In the genomic region with DNA sequence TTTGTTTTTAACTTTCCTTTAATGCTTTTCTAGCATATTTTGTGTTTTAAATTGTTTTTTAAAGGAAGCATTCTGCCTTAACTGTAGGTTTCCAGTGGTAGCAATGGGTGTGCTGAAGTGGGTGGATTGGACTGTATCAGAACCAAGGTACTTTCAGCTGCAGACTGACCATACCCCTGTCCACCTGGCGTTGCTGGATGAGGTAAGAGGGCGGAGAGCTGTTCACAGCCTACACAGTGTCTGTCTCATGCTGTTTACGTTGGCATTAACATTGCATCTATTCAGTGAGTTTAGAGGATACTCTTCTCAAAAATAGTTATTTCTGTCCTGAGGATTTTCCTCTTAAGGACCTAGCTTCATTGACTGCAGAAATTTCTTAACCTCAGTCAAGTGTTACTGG, we compare ENCODE assay signal across 1 cellular context.
TF ChIP-seq lines count a peak whose summit lies in the region.

No MANE protein-coding gene starts in this region.

TF ChIP-seq in HepG2, 621 proteins besides CTCF, POLR2A, EP300 and RAD21:
- TF ChIP-seq, protein P1, sequence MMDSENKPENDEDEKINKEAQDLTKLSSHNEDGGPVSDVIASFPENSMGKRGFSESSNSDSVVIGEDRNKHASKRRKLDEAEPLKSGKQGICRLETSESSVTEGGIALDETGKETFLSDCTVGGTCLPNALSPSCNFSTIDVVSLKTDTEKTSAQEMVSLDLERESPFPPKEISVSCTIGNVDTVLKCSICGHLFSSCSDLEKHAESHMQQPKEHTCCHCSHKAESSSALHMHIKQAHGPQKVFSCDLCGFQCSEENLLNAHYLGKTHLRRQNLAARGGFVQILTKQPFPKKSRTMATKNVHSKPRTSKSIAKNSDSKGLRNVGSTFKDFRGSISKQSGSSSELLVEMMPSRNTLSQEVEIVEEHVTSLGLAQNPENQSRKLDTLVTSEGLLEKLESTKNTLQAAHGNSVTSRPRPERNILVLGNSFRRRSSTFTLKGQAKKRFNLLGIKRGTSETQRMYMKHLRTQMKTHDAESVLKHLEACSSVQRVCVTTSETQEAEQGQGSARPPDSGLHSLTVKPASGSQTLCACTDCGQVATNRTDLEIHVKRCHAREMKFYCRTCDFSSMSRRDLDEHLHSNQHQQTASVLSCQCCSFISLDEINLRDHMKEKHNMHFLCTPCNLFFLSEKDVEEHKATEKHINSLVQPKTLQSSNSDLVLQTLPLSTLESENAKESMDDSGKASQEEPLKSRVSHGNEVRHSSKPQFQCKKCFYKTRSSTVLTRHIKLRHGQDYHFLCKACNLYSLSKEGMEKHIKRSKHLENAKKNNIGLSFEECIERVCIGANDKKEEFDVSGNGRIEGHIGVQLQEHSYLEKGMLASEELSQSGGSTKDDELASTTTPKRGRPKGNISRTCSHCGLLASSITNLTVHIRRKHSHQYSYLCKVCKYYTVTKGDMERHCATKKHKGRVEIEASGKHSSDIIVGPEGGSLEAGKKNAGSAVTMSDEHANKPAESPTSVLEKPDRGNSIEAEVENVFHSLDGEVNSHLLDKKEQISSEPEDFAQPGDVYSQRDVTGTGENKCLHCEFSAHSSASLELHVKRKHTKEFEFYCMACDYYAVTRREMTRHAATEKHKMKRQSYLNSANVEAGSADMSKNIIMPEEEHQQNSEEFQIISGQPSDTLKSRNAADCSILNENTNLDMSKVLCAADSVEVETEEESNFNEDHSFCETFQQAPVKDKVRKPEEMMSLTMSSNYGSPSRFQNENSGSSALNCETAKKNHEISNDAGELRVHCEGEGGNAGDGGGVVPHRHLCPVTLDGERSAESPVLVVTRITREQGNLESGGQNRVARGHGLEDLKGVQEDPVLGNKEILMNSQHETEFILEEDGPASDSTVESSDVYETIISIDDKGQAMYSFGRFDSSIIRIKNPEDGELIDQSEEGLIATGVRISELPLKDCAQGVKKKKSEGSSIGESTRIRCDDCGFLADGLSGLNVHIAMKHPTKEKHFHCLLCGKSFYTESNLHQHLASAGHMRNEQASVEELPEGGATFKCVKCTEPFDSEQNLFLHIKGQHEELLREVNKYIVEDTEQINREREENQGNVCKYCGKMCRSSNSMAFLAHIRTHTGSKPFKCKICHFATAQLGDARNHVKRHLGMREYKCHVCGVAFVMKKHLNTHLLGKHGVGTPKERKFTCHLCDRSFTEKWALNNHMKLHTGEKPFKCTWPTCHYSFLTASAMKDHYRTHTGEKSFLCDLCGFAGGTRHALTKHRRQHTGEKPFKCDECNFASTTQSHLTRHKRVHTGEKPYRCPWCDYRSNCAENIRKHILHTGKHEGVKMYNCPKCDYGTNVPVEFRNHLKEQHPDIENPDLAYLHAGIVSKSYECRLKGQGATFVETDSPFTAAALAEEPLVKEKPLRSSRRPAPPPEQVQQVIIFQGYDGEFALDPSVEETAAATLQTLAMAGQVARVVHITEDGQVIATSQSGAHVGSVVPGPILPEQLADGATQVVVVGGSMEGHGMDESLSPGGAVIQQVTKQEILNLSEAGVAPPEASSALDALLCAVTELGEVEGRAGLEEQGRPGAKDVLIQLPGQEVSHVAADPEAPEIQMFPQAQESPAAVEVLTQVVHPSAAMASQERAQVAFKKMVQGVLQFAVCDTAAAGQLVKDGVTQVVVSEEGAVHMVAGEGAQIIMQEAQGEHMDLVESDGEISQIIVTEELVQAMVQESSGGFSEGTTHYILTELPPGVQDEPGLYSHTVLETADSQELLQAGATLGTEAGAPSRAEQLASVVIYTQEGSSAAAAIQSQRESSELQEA (CRISPR knock-in tag; IDR thresholded peaks at IDR 0.05; ENCODE audit: not compliant biosample characterization) = peak; percentile 47
- TF ChIP-seq FOSL1 (CRISPR knock-in tag; IDR thresholded peaks at IDR 0.05; ENCODE audit: borderline replicate concordance) = no peak
